Comparison of ENCODE assay signal across 25 cellular contexts in genomic region chr12:130649646-130650045, GRCh38.
"Had no signal": no experiment of that assay in that cellular context is flagged by ENCODE, and none has a peak within 500 bp of the region (broad histone marks: within the 10 kb centered on the region; RNA-seq: fewer than 3 reads in every experiment).

No MANE protein-coding gene starts in this region.

- H3K4me1 ChIP-seq: left lung, lower lobe of right lung, parathyroid adenoma, right atrium auricular region, suprapubic skin, tibial nerve, uterus had no signal

- H3K9me3 ChIP-seq: lower lobe of right lung, neutrophil, right atrium auricular region had no signal

- H3K27me3 ChIP-seq: neutrophil, right atrium auricular region, suprapubic skin, tibial nerve, uterus had no signal

- H3K4me3 Mint-ChIP-seq: mesothelial cell of epicardium; natural killer cell; stimulated activated effector memory CD8-positive, alpha-beta T cell treated with anti-CD3 and anti-CD28 coated beads, Interleukin-12 subunit alpha, Interleukin-12 subunit beta, amount 100 ng/mL, for 72 hours; stimulated activated naive CD8-positive, alpha-beta T cell treated with anti-CD3 and anti-CD28 coated beads, Interleukin-15, Interleukin-2, amounts not matched to agents 100 ng/mL and 50 ng/mL, for 24 hours; type B pancreatic cell had no signal

- H3K4me1 Mint-ChIP-seq: mesothelial cell of epicardium; naive B cell; natural killer cell; stimulated activated effector memory CD8-positive, alpha-beta T cell treated with anti-CD3 and anti-CD28 coated beads, Interleukin-12 subunit alpha, Interleukin-12 subunit beta, amount 100 ng/mL, for 72 hours had no signal

- H3K9me3 Mint-ChIP-seq: natural killer cell; stimulated activated naive CD8-positive, alpha-beta T cell treated with anti-CD3 and anti-CD28 coated beads, Interleukin-15, Interleukin-2, amounts not matched to agents 100 ng/mL and 50 ng/mL, for 24 hours had no signal

- H3K9ac ChIP-seq: parathyroid adenoma had no signal

- H2AFZ ChIP-seq: parathyroid adenoma had no signal

- ATAC-seq: left colon; left lung; natural killer cell; sciatic nerve; stimulated activated effector memory CD8-positive, alpha-beta T cell treated with anti-CD3 and anti-CD28 coated beads, Interleukin-12 subunit alpha, Interleukin-12 subunit beta, amount 100 ng/mL, for 72 hours had no signal

- FAIRE-seq: keratinocyte had no signal

- H3K4me3 ChIP-seq: left lung, lower lobe of right lung, right atrium auricular region, skin epidermis, suprapubic skin, tibial nerve, uterus had no signal

- H3K27ac ChIP-seq: left lung, lower lobe of right lung, neutrophil, parathyroid adenoma, right atrium auricular region, skin epidermis, suprapubic skin, tibial nerve, uterus had no signal

- H3K36me3 Mint-ChIP-seq: mesothelial cell of epicardium; naive B cell; natural killer cell; stimulated activated effector memory CD8-positive, alpha-beta T cell treated with anti-CD3 and anti-CD28 coated beads, Interleukin-12 subunit alpha, Interleukin-12 subunit beta, amount 100 ng/mL, for 72 hours; type B pancreatic cell had no signal

- DNase-seq: hippocampal formation; left colon; left lung; lower lobe of right lung; mammary epithelial cell; mesenchymal stem cell; naive B cell; natural killer cell; occipital lobe; stimulated activated CD4-positive, alpha-beta T cell treated with anti-CD3 and anti-CD28 coated beads, Interleukin-4, amount 100 ng/mL, for 24 hours; stimulated activated naive CD4-positive, alpha-beta T cell; uterus had no signal

- H3K36me3 ChIP-seq: left lung, lower lobe of right lung, neutrophil, right atrium auricular region, suprapubic skin, tibial nerve, uterus had no signal

- H3K27me3 Mint-ChIP-seq: type B pancreatic cell had no signal

- H3K27ac Mint-ChIP-seq: mesothelial cell of epicardium; naive B cell; natural killer cell; progenitor cell of endocrine pancreas; stimulated activated effector memory CD8-positive, alpha-beta T cell treated with anti-CD3 and anti-CD28 coated beads, Interleukin-12 subunit alpha, Interleukin-12 subunit beta, amount 100 ng/mL, for 72 hours; stimulated activated naive CD8-positive, alpha-beta T cell treated with anti-CD3 and anti-CD28 coated beads, Interleukin-15, Interleukin-2, amounts not matched to agents 100 ng/mL and 50 ng/mL, for 24 hours; type B pancreatic cell had no signal
